ENCODE assay signal across 31 cellular contexts in the genomic region with DNA sequence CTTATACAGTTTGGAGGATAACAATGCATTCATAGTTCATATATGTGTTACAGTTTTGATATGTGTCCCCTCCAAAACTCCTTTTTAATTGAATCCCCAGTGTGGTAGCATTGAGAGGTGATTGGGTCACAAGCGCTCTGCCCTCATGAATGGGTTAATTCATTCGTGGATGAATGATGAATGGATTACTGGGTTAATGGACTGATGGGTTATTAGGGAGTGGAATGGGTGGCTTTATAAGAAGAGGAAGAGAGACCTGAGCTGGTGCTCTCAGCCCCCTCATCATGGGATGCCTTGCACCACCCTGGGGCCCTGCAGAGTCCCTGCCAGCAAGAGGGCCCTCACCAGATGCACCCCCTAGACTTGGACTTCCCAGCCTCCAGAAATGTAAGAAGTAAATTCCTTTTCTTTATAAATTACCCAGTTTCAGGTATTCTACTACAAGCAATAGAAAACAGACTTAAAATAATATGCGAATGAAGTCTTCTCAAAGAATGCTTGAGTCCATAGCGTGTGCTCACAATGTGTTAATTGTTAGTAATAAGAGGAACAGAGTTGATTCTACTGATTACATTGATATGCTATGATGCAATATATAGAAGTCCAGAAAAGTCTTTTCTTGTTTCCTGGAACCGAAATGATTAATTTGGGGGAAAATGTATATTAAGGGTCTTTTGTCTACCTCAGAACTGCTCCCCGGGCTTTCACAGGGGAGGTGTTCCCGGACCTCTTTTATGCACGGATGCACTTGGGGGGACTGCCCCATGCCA.
"Had no signal": no experiment of that assay in that cellular context is flagged by ENCODE, and none has a peak within 500 bp of the region (broad histone marks: within the 10 kb centered on the region; RNA-seq: fewer than 3 reads in every experiment).

No MANE protein-coding gene starts in this region.

- DNase-seq: activated CD4-positive, alpha-beta memory T cell treated with anti-CD3 and anti-CD28 coated beads for 36 hours; activated CD4-positive, alpha-beta T cell treated with anti-CD3 and anti-CD28 coated beads for 36 hours; activated CD4-positive, alpha-beta T cell treated with anti-CD3 and anti-CD28 coated beads, Interleukin-2, amount 10 ng/mL, durations not matched to agents 24 days and 14 days; activated CD4-positive, CD25-positive, alpha-beta regulatory T cell; activated CD4-positive, CD25-positive, alpha-beta regulatory T cell treated with anti-CD3 and anti-CD28 coated beads, Interleukin-2, amount 50 U/mL, for 72 hours; activated CD8-positive, alpha-beta memory T cell treated with anti-CD3 and anti-CD28 coated beads, Interleukin-2, amount 10 ng/mL, durations not matched to agents 7 days and 5 days; activated CD8-positive, alpha-beta memory T cell treated with anti-CD3 and anti-CD28 coated beads, Interleukin-2, amount 50 U/mL, for 4 hours; activated CD8-positive, alpha-beta T cell treated with anti-CD3 and anti-CD28 coated beads, Interleukin-2, amount 10 ng/mL, durations not matched to agents 7 days and 5 days; activated gamma-delta T cell treated with Interleukin-2 at 50 U/mL for 16 hours; activated naive CD4-positive, alpha-beta T cell treated with anti-CD3 and anti-CD28 coated beads for 36 hours; activated naive CD8-positive, alpha-beta T cell treated with anti-CD3 and anti-CD28 coated beads for 36 hours; activated naive CD8-positive, alpha-beta T cell treated with anti-CD3 and anti-CD28 coated beads, Interleukin-2, amount 50 U/mL, for 24 hours; activated T-cell treated with anti-CD3 and anti-CD28 coated beads, Interleukin-2, amount 50 U/mL, for 1 hour; activated T-cell treated with anti-CD3 and anti-CD28 coated beads, Interleukin-2, amount 50 U/mL, for 48 hours; adrenal gland; amygdala; aorta; body of pancreas; caudate nucleus; cortex of kidney; effector CD4-positive, alpha-beta T cell; effector memory CD8-positive, alpha-beta T cell; esophagus squamous epithelium; foreskin melanocyte; heart right ventricle; T-helper 17 cell; T1000 had no signal

- ATAC-seq: activated CD4-positive, alpha-beta T cell treated with anti-CD3 and anti-CD28 coated beads for 36 hours; activated CD8-positive, alpha-beta memory T cell treated with anti-CD3 and anti-CD28 coated beads, Interleukin-2, amount 10 ng/mL, durations not matched to agents 7 days and 5 days; activated CD8-positive, alpha-beta T cell treated with anti-CD3 and anti-CD28 coated beads, Interleukin-2, amount 10 ng/mL, durations not matched to agents 7 days and 5 days; activated naive CD8-positive, alpha-beta T cell treated with anti-CD3 and anti-CD28 coated beads, Interleukin-2, amount 50 U/mL, for 24 hours; body of pancreas; effector memory CD8-positive, alpha-beta T cell; gastroesophageal sphincter; T-helper 17 cell had no signal

- H3K36me3 ChIP-seq: adrenal gland, esophagus squamous epithelium, gastroesophageal sphincter, heart right ventricle had no signal

- FAIRE-seq: colon had no signal

- H3K9me3 ChIP-seq: adrenal gland, body of pancreas, esophagus squamous epithelium, gastroesophageal sphincter, heart right ventricle had no signal

- H3K4me1 ChIP-seq: adrenal gland had no signal

- H3K27ac ChIP-seq: body of pancreas, epithelial cell of prostate, gastroesophageal sphincter, hepatocyte had no signal

- H3K4me2 ChIP-seq: hepatocyte had no signal

- H3K79me2 ChIP-seq: hepatocyte had no signal

- H3K27me3 ChIP-seq: adrenal gland, body of pancreas, gastroesophageal sphincter, hepatocyte had no signal

- H3K4me3 ChIP-seq: adrenal gland, body of pancreas, esophagus squamous epithelium, gastroesophageal sphincter, heart right ventricle, hepatocyte had no signal

- H2AFZ ChIP-seq: hepatocyte had no signal
